24 cellular contexts compared by ENCODE assay signal in genomic region chr10:129541748-129542487, GRCh38.
"Had no signal": no experiment of that assay in that cellular context is flagged by ENCODE, and none has a peak within 500 bp of the region (broad histone marks: within the 10 kb centered on the region; RNA-seq: fewer than 3 reads in every experiment).

No MANE protein-coding gene starts in this region.

- H3K27ac ChIP-seq: left lung, lower lobe of right lung, parathyroid adenoma, right atrium auricular region, right lobe of liver, tibial nerve, uterus had no signal

- ATAC-seq: left lung; lower lobe of right lung; naive thymus-derived CD8-positive, alpha-beta T cell; right lobe of liver; stimulated activated memory B cell treated with anti-CD40 and anti-IgM and Interleukin-4, amounts not matched to agents 10 μg/mL and 1 μg/mL and 100 μg/mL, for 72 hours; stimulated activated naive CD8-positive, alpha-beta T cell treated with anti-CD3 and anti-CD28 coated beads, Interleukin-15, amount 100 ng/mL, for 72 hours had no signal

- H3K9me3 Mint-ChIP-seq: stimulated activated memory B cell treated with anti-CD40 and anti-IgM and Interleukin-4, amounts not matched to agents 10 μg/mL and 1 μg/mL and 100 μg/mL, for 72 hours had no signal

- H3K27ac Mint-ChIP-seq: naive thymus-derived CD8-positive, alpha-beta T cell; stimulated activated memory B cell treated with anti-CD40 and anti-IgM and Interleukin-4, amounts not matched to agents 10 μg/mL and 1 μg/mL and 100 μg/mL, for 72 hours; stimulated activated naive CD8-positive, alpha-beta T cell treated with anti-CD3 and anti-CD28 coated beads, Interleukin-15, amount 100 ng/mL, for 72 hours; type B pancreatic cell had no signal

- H3K4me1 Mint-ChIP-seq: stimulated activated naive CD8-positive, alpha-beta T cell treated with anti-CD3 and anti-CD28 coated beads, Interleukin-15, amount 100 ng/mL, for 72 hours had no signal

- DNase-seq: hippocampal formation; kidney glomerular epithelial cell; left cardiac atrium; lower lobe of right lung; mammary epithelial cell; mesenchymal stem cell; naive thymus-derived CD8-positive, alpha-beta T cell; nucleus accumbens; stimulated activated CD4-positive, alpha-beta T cell treated with anti-CD3 and anti-CD28 coated beads, Interleukin-1b, Interleukin-23, amount 100 ng/mL, for 48 hours; stimulated activated CD4-positive, alpha-beta T cell treated with anti-CD3 and anti-CD28 coated beads, Interleukin-2, amount 100 ng/mL, for 48 hours; stimulated activated CD4-positive, alpha-beta T cell treated with anti-CD3 and anti-CD28 coated beads, Interleukin-4, amount 100 ng/mL, for 4 hours; stimulated activated CD8-positive, alpha-beta memory T cell treated with anti-CD3 and anti-CD28 coated beads, Interleukin-4, amount 100 ng/mL, for 48 hours; stimulated activated naive CD4-positive, alpha-beta T cell treated with Interleukin-2 at 50 U/mL for 16 hours; stimulated activated naive CD8-positive, alpha-beta T cell treated with anti-CD3 and anti-CD28 coated beads, Interleukin-15, amount 100 ng/mL, for 72 hours; substantia nigra; uterus had no signal

- H3K79me2 ChIP-seq: parathyroid adenoma had no signal

- H3K4me3 Mint-ChIP-seq: naive thymus-derived CD8-positive, alpha-beta T cell; stimulated activated memory B cell treated with anti-CD40 and anti-IgM and Interleukin-4, amounts not matched to agents 10 μg/mL and 1 μg/mL and 100 μg/mL, for 72 hours; stimulated activated naive CD8-positive, alpha-beta T cell treated with anti-CD3 and anti-CD28 coated beads, Interleukin-15, amount 100 ng/mL, for 72 hours had no signal

- H3K9ac ChIP-seq: parathyroid adenoma had no signal

- H2AFZ ChIP-seq: parathyroid adenoma had no signal

- H3K4me2 ChIP-seq: smooth muscle cell had no signal

- H3K27me3 Mint-ChIP-seq: naive thymus-derived CD8-positive, alpha-beta T cell; stimulated activated memory B cell treated with anti-CD40 and anti-IgM and Interleukin-4, amounts not matched to agents 10 μg/mL and 1 μg/mL and 100 μg/mL, for 72 hours; stimulated activated naive CD8-positive, alpha-beta T cell treated with anti-CD3 and anti-CD28 coated beads, Interleukin-15, amount 100 ng/mL, for 72 hours; type B pancreatic cell had no signal

- H3K27me3 ChIP-seq: left lung, right atrium auricular region, right lobe of liver, tibial nerve, uterus had no signal

- H3K4me1 ChIP-seq: left lung, parathyroid adenoma, uterus had no signal

- H3K9me3 ChIP-seq: left lung, lower lobe of right lung, right atrium auricular region, right lobe of liver, tibial nerve, uterus had no signal
